In genomic region chr20:59010995-59011873, GRCh38 we compare ENCODE assay signal across 1 cellular context.
TF ChIP-seq lines count a peak whose summit lies in the region.

No MANE protein-coding gene starts in this region.

TF ChIP-seq in HepG2, 621 proteins besides CTCF, POLR2A, EP300 and RAD21 (continued from another document and continues in another):
- no peak for TF ChIP-seq ZBTB46 (CRISPR knock-in tag; IDR thresholded peaks at IDR 0.05; ENCODE audit: borderline replicate concordance)
- no peak for TF ChIP-seq ZNF10 (CRISPR knock-in tag; IDR thresholded peaks at IDR 0.05; ENCODE audit: borderline replicate concordance, low read depth)
- TF ChIP-seq, protein P1, sequence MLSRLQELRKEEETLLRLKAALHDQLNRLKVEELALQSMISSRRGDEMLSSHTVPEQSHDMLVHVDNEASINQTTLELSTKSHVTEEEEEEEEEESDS (CRISPR knock-in tag; IDR thresholded peaks at IDR 0.05; ENCODE audit: borderline replicate concordance): no peak
- TF ChIP-seq, protein P2, sequence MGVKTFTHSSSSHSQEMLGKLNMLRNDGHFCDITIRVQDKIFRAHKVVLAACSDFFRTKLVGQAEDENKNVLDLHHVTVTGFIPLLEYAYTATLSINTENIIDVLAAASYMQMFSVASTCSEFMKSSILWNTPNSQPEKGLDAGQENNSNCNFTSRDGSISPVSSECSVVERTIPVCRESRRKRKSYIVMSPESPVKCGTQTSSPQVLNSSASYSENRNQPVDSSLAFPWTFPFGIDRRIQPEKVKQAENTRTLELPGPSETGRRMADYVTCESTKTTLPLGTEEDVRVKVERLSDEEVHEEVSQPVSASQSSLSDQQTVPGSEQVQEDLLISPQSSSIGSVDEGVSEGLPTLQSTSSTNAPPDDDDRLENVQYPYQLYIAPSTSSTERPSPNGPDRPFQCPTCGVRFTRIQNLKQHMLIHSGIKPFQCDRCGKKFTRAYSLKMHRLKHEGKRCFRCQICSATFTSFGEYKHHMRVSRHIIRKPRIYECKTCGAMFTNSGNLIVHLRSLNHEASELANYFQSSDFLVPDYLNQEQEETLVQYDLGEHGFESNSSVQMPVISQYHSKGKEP (CRISPR knock-in tag; IDR thresholded peaks at IDR 0.05): no peak
- TF ChIP-seq ZNF652 (CRISPR knock-in tag; IDR thresholded peaks at IDR 0.05; ENCODE audit: borderline replicate concordance, low read depth): peak; percentile 93
- TF ChIP-seq NR2F2 (IDR thresholded peaks at IDR 0.05; ENCODE audit: borderline replicate concordance, low read depth): peak; percentile 18; the same call in 1 of the 2 replicates
- TF ChIP-seq HNRNPK (IDR thresholded peaks at IDR 0.05; ENCODE audit: low read depth, low read length, poor library complexity, severe bottlenecking): no peak
- no peak for TF ChIP-seq ZNF883 (CRISPR knock-in tag; IDR thresholded peaks at IDR 0.05; ENCODE audit: not compliant biosample characterization)
- TF ChIP-seq TAF1 (CRISPR knock-in tag; IDR thresholded peaks at IDR 0.05): no peak
- TF ChIP-seq, protein P3, sequence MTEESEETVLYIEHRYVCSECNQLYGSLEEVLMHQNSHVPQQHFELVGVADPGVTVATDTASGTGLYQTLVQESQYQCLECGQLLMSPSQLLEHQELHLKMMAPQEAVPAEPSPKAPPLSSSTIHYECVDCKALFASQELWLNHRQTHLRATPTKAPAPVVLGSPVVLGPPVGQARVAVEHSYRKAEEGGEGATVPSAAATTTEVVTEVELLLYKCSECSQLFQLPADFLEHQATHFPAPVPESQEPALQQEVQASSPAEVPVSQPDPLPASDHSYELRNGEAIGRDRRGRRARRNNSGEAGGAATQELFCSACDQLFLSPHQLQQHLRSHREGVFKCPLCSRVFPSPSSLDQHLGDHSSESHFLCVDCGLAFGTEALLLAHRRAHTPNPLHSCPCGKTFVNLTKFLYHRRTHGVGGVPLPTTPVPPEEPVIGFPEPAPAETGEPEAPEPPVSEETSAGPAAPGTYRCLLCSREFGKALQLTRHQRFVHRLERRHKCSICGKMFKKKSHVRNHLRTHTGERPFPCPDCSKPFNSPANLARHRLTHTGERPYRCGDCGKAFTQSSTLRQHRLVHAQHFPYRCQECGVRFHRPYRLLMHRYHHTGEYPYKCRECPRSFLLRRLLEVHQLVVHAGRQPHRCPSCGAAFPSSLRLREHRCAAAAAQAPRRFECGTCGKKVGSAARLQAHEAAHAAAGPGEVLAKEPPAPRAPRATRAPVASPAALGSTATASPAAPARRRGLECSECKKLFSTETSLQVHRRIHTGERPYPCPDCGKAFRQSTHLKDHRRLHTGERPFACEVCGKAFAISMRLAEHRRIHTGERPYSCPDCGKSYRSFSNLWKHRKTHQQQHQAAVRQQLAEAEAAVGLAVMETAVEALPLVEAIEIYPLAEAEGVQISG (CRISPR knock-in tag; IDR thresholded peaks at IDR 0.05): no peak
- TF ChIP-seq NFIC (IDR thresholded peaks at IDR 0.05; ENCODE audit: low read length): no peak; the same call in 1 of the 2 replicates
- TF ChIP-seq, protein P4, sequence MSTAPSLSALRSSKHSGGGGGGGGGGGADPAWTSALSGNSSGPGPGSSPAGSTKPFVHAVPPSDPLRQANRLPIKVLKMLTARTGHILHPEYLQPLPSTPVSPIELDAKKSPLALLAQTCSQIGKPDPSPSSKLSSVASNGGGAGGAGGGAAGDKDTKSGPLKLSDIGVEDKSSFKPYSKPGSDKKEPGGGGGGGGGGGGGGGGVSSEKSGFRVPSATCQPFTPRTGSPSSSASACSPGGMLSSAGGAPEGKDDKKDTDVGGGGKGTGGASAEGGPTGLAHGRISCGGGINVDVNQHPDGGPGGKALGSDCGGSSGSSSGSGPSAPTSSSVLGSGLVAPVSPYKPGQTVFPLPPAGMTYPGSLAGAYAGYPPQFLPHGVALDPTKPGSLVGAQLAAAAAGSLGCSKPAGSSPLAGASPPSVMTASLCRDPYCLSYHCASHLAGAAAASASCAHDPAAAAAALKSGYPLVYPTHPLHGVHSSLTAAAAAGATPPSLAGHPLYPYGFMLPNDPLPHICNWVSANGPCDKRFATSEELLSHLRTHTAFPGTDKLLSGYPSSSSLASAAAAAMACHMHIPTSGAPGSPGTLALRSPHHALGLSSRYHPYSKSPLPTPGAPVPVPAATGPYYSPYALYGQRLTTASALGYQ (CRISPR knock-in tag; IDR thresholded peaks at IDR 0.05): no peak
- TF ChIP-seq, protein P5, sequence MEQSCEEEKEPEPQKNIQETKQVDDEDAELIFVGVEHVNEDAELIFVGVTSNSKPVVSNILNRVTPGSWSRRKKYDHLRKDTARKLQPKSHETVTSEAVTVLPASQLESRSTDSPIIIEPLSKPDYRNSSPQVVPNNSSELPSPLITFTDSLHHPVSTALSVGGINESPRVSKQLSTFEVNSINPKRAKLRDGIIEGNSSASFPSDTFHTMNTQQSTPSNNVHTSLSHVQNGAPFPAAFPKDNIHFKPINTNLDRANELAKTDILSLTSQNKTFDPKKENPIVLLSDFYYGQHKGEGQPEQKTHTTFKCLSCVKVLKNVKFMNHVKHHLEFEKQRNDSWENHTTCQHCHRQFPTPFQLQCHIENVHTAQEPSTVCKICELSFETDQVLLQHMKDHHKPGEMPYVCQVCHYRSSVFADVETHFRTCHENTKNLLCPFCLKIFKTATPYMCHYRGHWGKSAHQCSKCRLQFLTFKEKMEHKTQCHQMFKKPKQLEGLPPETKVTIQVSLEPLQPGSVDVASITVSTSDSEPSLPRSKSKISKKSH (CRISPR knock-in tag; IDR thresholded peaks at IDR 0.05; ENCODE audit: borderline replicate concordance): no peak
- TF ChIP-seq ZNF75D (CRISPR knock-in tag; IDR thresholded peaks at IDR 0.05; ENCODE audit: borderline replicate concordance): no peak
- TF ChIP-seq ZNF441 (CRISPR knock-in tag; IDR thresholded peaks at IDR 0.05; ENCODE audit: borderline replicate concordance): no peak
- no peak for TF ChIP-seq ZNF431 (CRISPR knock-in tag; IDR thresholded peaks at IDR 0.05; ENCODE audit: borderline replicate concordance, low read depth)
- no peak for TF ChIP-seq ZNF101 (CRISPR knock-in tag; IDR thresholded peaks at IDR 0.05; ENCODE audit: borderline replicate concordance, low read depth)
- TF ChIP-seq KLF13 (CRISPR knock-in tag; IDR thresholded peaks at IDR 0.05): no peak
- TF ChIP-seq HOXA5 (CRISPR knock-in tag; IDR thresholded peaks at IDR 0.05): no peak
- no peak for TF ChIP-seq KAT2B (IDR thresholded peaks at IDR 0.05; ENCODE audit: borderline replicate concordance, low read depth, low read length)
- TF ChIP-seq CCDC6 (CRISPR knock-in tag; IDR thresholded peaks at IDR 0.05): no peak
- no peak for TF ChIP-seq ZNF18 (CRISPR knock-in tag; IDR thresholded peaks at IDR 0.05; ENCODE audit: insufficient replicate concordance)
- TF ChIP-seq RBM39 (IDR thresholded peaks at IDR 0.05; ENCODE audit: low read depth, low read length, poor library complexity, severe bottlenecking): no peak
- no peak for TF ChIP-seq ZNF816 (CRISPR knock-in tag; IDR thresholded peaks at IDR 0.05; ENCODE audit: borderline replicate concordance)
- TF ChIP-seq TCF7L2 (IDR thresholded peaks at IDR 0.05; ENCODE audit: low read depth, low read length): no peak
- TF ChIP-seq PAWR (CRISPR knock-in tag; IDR thresholded peaks at IDR 0.05; ENCODE audit: borderline replicate concordance): no peak
- no peak for TF ChIP-seq PAX8 (CRISPR knock-in tag; IDR thresholded peaks at IDR 0.05; ENCODE audit: borderline replicate concordance)
- TF ChIP-seq ZNF256 (CRISPR knock-in tag; conservative IDR thresholded peaks at IDR 0.05): no peak
- peak; percentile 76; the same call in 1 of the 2 replicates for TF ChIP-seq PHF21A (CRISPR knock-in tag; IDR thresholded peaks at IDR 0.05)
- TF ChIP-seq ZXDC (CRISPR knock-in tag; IDR thresholded peaks at IDR 0.05): no peak
- no peak for TF ChIP-seq ZNF891 (CRISPR knock-in tag; IDR thresholded peaks at IDR 0.05)
- TF ChIP-seq HNRNPLL (IDR thresholded peaks at IDR 0.05; ENCODE audit: low read depth, low read length, poor library complexity, severe bottlenecking): no peak
- TF ChIP-seq ZNF318 (CRISPR knock-in tag; IDR thresholded peaks at IDR 0.05): no peak
- no peak for TF ChIP-seq XRCC5 (optimal IDR thresholded peaks at IDR 0.05; ENCODE audit: low read length)
- TF ChIP-seq ZNF329 (CRISPR knock-in tag; IDR thresholded peaks at IDR 0.05; ENCODE audit: low read depth): no peak
- no peak for TF ChIP-seq GTF3A (CRISPR knock-in tag; conservative IDR thresholded peaks at IDR 0.05)
